Comparison of ENCODE assay signal across 22 cellular contexts in the genomic region with DNA sequence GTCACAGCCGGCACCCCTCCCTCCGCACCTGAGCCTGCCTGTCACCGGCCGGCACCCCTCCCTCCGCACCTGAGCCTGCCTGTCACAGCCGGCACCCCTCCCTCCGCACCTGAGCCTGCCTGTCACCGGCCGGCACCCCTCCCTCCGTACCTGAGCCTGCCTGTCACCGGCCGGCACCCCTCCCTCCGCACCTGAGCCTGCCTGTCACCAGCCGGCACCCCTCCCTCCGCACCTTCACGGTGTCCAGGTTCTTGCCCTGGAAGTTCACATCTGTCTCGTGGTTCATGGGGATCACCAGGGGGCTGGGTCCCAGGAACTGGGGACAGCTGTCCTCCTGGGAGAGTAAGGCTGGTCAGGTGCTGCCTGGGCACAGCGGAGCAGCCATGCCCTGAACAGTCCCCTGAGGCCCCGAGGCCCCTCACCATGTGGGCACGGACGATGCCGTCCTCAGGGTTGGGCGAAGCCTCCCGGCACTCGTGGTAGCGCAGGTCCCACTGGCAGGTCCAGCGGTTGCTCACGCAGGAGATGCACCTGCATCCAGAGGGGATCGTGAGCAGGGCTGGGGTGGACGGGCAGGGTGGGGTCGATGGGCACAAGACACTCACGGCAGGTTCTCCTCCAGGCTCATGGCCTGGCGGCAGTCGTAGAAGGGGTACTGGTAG.
"Had no signal": no experiment of that assay in that cellular context is flagged by ENCODE, and none has a peak within 500 bp of the region (broad histone marks: within the 10 kb centered on the region; RNA-seq: fewer than 3 reads in every experiment).

No MANE protein-coding gene starts in this region.

- H3K27ac ChIP-seq: Peyer's patch, SJSA1 had no signal

- H3K4me3 ChIP-seq: Peyer's patch, SJSA1 had no signal

- H3K9me3 Mint-ChIP-seq: activated CD4-positive, alpha-beta T cell treated with anti-CD3 and anti-CD28 coated beads, Interleukin-2, amount 10 ng/mL, durations not matched to agents 24 days and 14 days; activated naive CD4-positive, alpha-beta T cell treated with anti-CD3 and anti-CD28 coated beads for 36 hours; activated T-cell treated with anti-CD3 and anti-CD28 coated beads, Interleukin-2, amount 50 U/mL, for 4 hours; T-helper 2 cell treated with Interferon-gamma antibody and Interleukin-4, amounts not matched to agents 5 μg/mL and 100 μg/mL, for 36 hours had no signal

- H3K27me3 Mint-ChIP-seq: activated CD4-positive, alpha-beta T cell treated with anti-CD3 and anti-CD28 coated beads, Interleukin-2, amount 10 ng/mL, durations not matched to agents 24 days and 14 days; activated naive CD8-positive, alpha-beta T cell had no signal

- H3K27me3 ChIP-seq: Peyer's patch, SJSA1 had no signal

- ATAC-seq: activated T-cell treated with anti-CD3 and anti-CD28 coated beads, Interleukin-2, amount 50 U/mL, for 4 hours; SK-N-SH treated with all-trans-retinoic acid at 6 μM for 48 hours had no signal

- H3K4me1 Mint-ChIP-seq: activated CD4-positive, alpha-beta T cell treated with anti-CD3 and anti-CD28 coated beads, Interleukin-2, amount 10 ng/mL, durations not matched to agents 24 days and 14 days had no signal

- H3K27ac Mint-ChIP-seq: activated CD4-positive, alpha-beta T cell treated with anti-CD3 and anti-CD28 coated beads, Interleukin-2, amount 10 ng/mL, durations not matched to agents 24 days and 14 days; activated naive CD4-positive, alpha-beta T cell treated with anti-CD3 and anti-CD28 coated beads for 36 hours; activated naive CD8-positive, alpha-beta T cell; T-helper 2 cell treated with Interferon-gamma antibody and Interleukin-4, amounts not matched to agents 5 μg/mL and 100 μg/mL, for 36 hours had no signal

- DNase-seq: activated CD4-positive, alpha-beta T cell treated with anti-CD3 and anti-CD28 coated beads for 1 hour; activated CD4-positive, alpha-beta T cell treated with anti-CD3 and anti-CD28 coated beads, Interleukin-2, amount 10 ng/mL, durations not matched to agents 24 days and 14 days; activated CD4-positive, alpha-beta T cell treated with anti-CD3 and anti-CD28 coated beads, Interleukin-2, amount 50 U/mL, for 48 hours; activated effector memory CD4-positive, alpha-beta T cell treated with anti-CD3 and anti-CD28 coated beads, Interleukin-2, amount 50 U/mL, for 16 hours; activated naive CD4-positive, alpha-beta T cell treated with anti-CD3 and anti-CD28 coated beads for 36 hours; activated T-cell treated with anti-CD3 and anti-CD28 coated beads, Interleukin-2, amount 50 U/mL, for 4 hours; amygdala; cerebellar nuclear complex; Kasumi-1; NCI-H1105 treated with DMSO at 0.1 percent for 48 hours; NCI-H1436 treated with DMSO at 0.1 percent for 48 hours; NCI-H187 treated with DMSO at 0.1 percent for 48 hours; NCI-H2081 treated with DMSO at 0.1 percent for 48 hours; NCI-H446; NCI-H524; Peyer's patch; SHP77; SW 1271 had no signal

- H3K9me3 ChIP-seq: Peyer's patch, SJSA1 had no signal

- H3K36me3 Mint-ChIP-seq: activated naive CD8-positive, alpha-beta T cell had no signal

- H3K4me3 Mint-ChIP-seq: activated CD4-positive, alpha-beta T cell treated with anti-CD3 and anti-CD28 coated beads, Interleukin-2, amount 10 ng/mL, durations not matched to agents 24 days and 14 days; activated naive CD4-positive, alpha-beta T cell treated with anti-CD3 and anti-CD28 coated beads for 36 hours; activated naive CD8-positive, alpha-beta T cell; activated T-cell treated with anti-CD3 and anti-CD28 coated beads, Interleukin-2, amount 50 U/mL, for 4 hours; T-helper 2 cell treated with Interferon-gamma antibody and Interleukin-4, amounts not matched to agents 5 μg/mL and 100 μg/mL, for 36 hours had no signal
